ENCODE assay signal across 19 cellular contexts in genomic region chr20:11218035-11218680, GRCh38.
DNase-seq lines count a peak whose midpoint lies in the region; ATAC-seq and TF ChIP-seq lines count a peak whose summit lies in the region.
"Had no signal": no experiment of that assay in that cellular context is flagged by ENCODE, and none has a peak within 500 bp of the region (broad histone marks: within the 10 kb centered on the region; RNA-seq: fewer than 3 reads in every experiment).

No MANE protein-coding gene starts in this region.

- peaks cover 73% of the 10 kb centered on the region for H3K4me1 Mint-ChIP-seq in chondrocyte (ENCODE audit: low read depth)
- H3K4me1 Mint-ChIP-seq in mesothelial cell of epicardium: peaks cover 43% of the 10 kb centered on the region

- H3K27ac Mint-ChIP-seq in chondrocyte (ENCODE audit: unreplicated experiment) (peak overlapping the region; percentile 89), mesothelial cell of epicardium (peak overlapping the region; percentile 93)
- H3K27ac Mint-ChIP-seq: CD8-positive, alpha-beta T cell had no signal

- H3K4me1 ChIP-seq in cardiac muscle cell (ENCODE audit: low read depth) (peaks cover 65% of the 10 kb centered on the region), right cardiac atrium (ENCODE audit: control insufficient read depth, insufficient read depth, low read length) (peaks cover 10% of the 10 kb centered on the region), uterus (no peaks in the 10 kb centered on the region)

- DNase-seq in cardiac muscle cell (ENCODE audit: low read depth in 1 of 2, low spot score in 1 of 2) (no peak), right cardiac atrium (no peak), chondrocyte (ENCODE audit: low spot score) (no peak), mesothelial cell of epicardium (ENCODE audit: low spot score in 2 of 2, unreplicated experiment in 2 of 2) (no peak), uterus (no peak), DMS 273 treated with DMSO at 0.1 percent for 48 hours (lab: John Stamatoyannopoulos, UW) (no peak), cerebellum (ENCODE audit: low spot score) (no peak)
- DNase-seq: 8988T; CD8-positive, alpha-beta T cell; DND-41; GOT3; NCI-H1048; NCI-H1436 treated with DMSO at 0.1 percent for 48 hours; NCI-H2029 treated with DMSO at 0.1 percent for 48 hours; NCI-H2171 treated with DMSO at 0.1 percent for 48 hours; NCI-H510A; NCI-H774 had no signal

- no peaks in the 10 kb centered on the region for H3K27me3 Mint-ChIP-seq in chondrocyte (ENCODE audit: low read depth)
- peaks cover 26% of the 10 kb centered on the region for H3K27me3 Mint-ChIP-seq in mesothelial cell of epicardium (ENCODE audit: low read depth)

- intact Hi-C loops in right cardiac atrium (cut with DNase I): no loop called here
- intact Hi-C loops in uterus (cut with DNase I; ENCODE audit: low total_unique reads): no loop called here

- TF ChIP-seq POLR2A in uterus (IDR thresholded peaks at IDR 0.05): no peak

- WGBS in right cardiac atrium: 47% methylated on average over 4 of the region's 4 CpGs

- no peaks in the 10 kb centered on the region for H3K9me3 Mint-ChIP-seq in chondrocyte (ENCODE audit: low read depth)
- no peaks in the 10 kb centered on the region for H3K9me3 Mint-ChIP-seq in mesothelial cell of epicardium
- H3K9me3 Mint-ChIP-seq: CD8-positive, alpha-beta T cell had no signal

- H3K27ac ChIP-seq in cardiac muscle cell: peak overlapping the region; percentile 84
- H3K27ac ChIP-seq in right cardiac atrium (ENCODE audit: low read length): no peak overlapping the region
- H3K27ac ChIP-seq in uterus: peak overlapping the region; percentile 17 to 51
- H3K27ac ChIP-seq: BLaER1 had no signal

- H3K4me3 Mint-ChIP-seq in chondrocyte (ENCODE audit: unreplicated experiment): no peak overlapping the region
- H3K4me3 Mint-ChIP-seq in mesothelial cell of epicardium: no peak overlapping the region
- H3K4me3 Mint-ChIP-seq: CD8-positive, alpha-beta T cell had no signal

- H3K27me3 ChIP-seq in cardiac muscle cell (no peaks in the 10 kb centered on the region), right cardiac atrium (ENCODE audit: control insufficient read depth, insufficient read depth) (no peaks in the 10 kb centered on the region), uterus (no peaks in the 10 kb centered on the region)
- H3K27me3 ChIP-seq: BLaER1 had no signal

- ATAC-seq in right cardiac atrium: no peak
- ATAC-seq in GM18858 (IDR thresholded peaks at IDR 0.05; ENCODE audit: unreplicated experiment): no peak
- ATAC-seq: CD8-positive, alpha-beta T cell had no signal

- H3K36me3 ChIP-seq in cardiac muscle cell (no peaks in the 10 kb centered on the region), uterus (no peaks in the 10 kb centered on the region)
- H3K36me3 ChIP-seq: BLaER1 had no signal

- no peak for TF ChIP-seq CTCF in cardiac muscle cell (IDR thresholded peaks at IDR 0.05; ENCODE audit: low read depth, low read length)
- TF ChIP-seq CTCF in chondrocyte (IDR thresholded peaks at IDR 0.05): no peak
- no peak for TF ChIP-seq CTCF in mesothelial cell of epicardium (IDR thresholded peaks at IDR 0.05; ENCODE audit: unreplicated experiment)
- no peak for TF ChIP-seq CTCF in uterus (IDR thresholded peaks at IDR 0.05)

- H3K9me3 ChIP-seq in cardiac muscle cell (ENCODE audit: low read depth): no peaks in the 10 kb centered on the region
- H3K9me3 ChIP-seq in right cardiac atrium (ENCODE audit: control insufficient read depth, low read length): no peaks in the 10 kb centered on the region
- no peaks in the 10 kb centered on the region for H3K9me3 ChIP-seq in uterus
- H3K9me3 ChIP-seq: BLaER1 had no signal

- H3K4me3 ChIP-seq in cardiac muscle cell: no peak overlapping the region
- H3K4me3 ChIP-seq in right cardiac atrium (ENCODE audit: low read length): no peak overlapping the region
- H3K4me3 ChIP-seq in uterus: no peak overlapping the region
- H3K4me3 ChIP-seq: BLaER1 had no signal

- H3K36me3 Mint-ChIP-seq in chondrocyte (ENCODE audit: low read depth) (no peaks in the 10 kb centered on the region), mesothelial cell of epicardium (no peaks in the 10 kb centered on the region)
- H3K36me3 Mint-ChIP-seq: CD8-positive, alpha-beta T cell had no signal
